In the genomic region with DNA sequence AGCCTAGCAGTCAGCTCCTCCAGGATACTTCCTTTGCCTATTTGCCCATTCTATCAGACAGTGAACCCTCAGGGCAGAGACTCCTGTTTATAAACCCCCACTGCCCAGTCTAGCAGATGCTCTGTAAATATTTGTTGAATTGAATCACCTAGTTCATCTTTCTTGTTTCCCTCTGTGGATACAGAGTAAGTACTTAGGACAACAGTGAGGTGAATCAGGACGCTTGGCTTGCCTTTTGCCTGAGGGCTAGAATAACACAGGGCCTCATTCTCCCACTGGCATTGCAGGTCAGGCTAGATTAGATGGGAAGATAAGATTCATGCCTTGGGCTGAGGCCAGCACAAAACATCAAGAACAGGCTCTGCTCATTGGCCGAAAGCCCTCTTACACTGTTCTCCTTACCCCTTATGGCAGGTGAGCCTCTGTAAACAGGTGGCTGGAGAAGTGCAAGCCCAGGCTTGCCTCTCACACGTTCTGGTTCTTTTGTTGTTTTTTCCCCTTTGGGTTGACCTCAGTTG, we compare ENCODE assay signal across 9 cellular contexts. TPM values are rescaled to one million over a fixed set of nuclear protein-coding genes. Genes with fewer than 3 reads are reported as not detected.
DNase-seq lines count a peak whose midpoint lies in the region; ATAC-seq and TF ChIP-seq lines count a peak whose summit lies in the region.
"Had no signal": no experiment of that assay in that cellular context is flagged by ENCODE, and none has a peak within 500 bp of the region (broad histone marks: within the 10 kb centered on the region; RNA-seq: fewer than 3 reads in every experiment).

No MANE protein-coding gene starts in this region.

- DNase-seq in ELR (ENCODE audit: low read depth) (peak; percentile 98), Peyer's patch (peak in 1 of 3 donors; percentile 64), foreskin keratinocyte (peak; percentile 99 to 100), pons (ENCODE audit: low spot score) (no peak), stomach (no peak), foreskin melanocyte (no peak)

- H3K4me3 ChIP-seq in Peyer's patch: no peak overlapping the region
- no peak overlapping the region for H3K4me3 ChIP-seq in stomach

- TF ChIP-seq CTCF in Peyer's patch (IDR thresholded peaks at IDR 0.05) (no peak), foreskin keratinocyte (conservative IDR thresholded peaks at IDR 0.05) (no peak), stomach (IDR thresholded peaks at IDR 0.05) (no peak)

- H3K4me1 ChIP-seq in Peyer's patch (peaks cover 0 to 28% (median 17%) of the 10 kb centered on the region in 4 donors), foreskin keratinocyte (peaks cover 32% of the 10 kb centered on the region), stomach (peaks cover 0 to 17% (median 3%) of the 10 kb centered on the region in 4 donors)

- H3K27ac ChIP-seq in Peyer's patch (peak overlapping the region in 3 of 4 donors; percentile 34 to 60 (median 50)), foreskin keratinocyte (no peak overlapping the region), stomach (no peak overlapping the region)

- intact Hi-C loops in stomach (cut with DNase I; ENCODE audit: low total_unique reads): no loop called here

- H3K36me3 ChIP-seq in Peyer's patch: no peaks in the 10 kb centered on the region
- no peaks in the 10 kb centered on the region for H3K36me3 ChIP-seq in stomach

- H3K27me3 ChIP-seq in Peyer's patch (no peaks in the 10 kb centered on the region), foreskin keratinocyte (no peaks in the 10 kb centered on the region), stomach (no peaks in the 10 kb centered on the region)

- WGBS in stomach, 5 donors: 45 to 58% (median 50%) methylated on average over 3 of the region's 3 CpGs

- no peaks in the 10 kb centered on the region for H3K9me3 ChIP-seq in Peyer's patch
- no peaks in the 10 kb centered on the region for H3K9me3 ChIP-seq in stomach

- peak; percentile 54 for ATAC-seq in HG03439 (IDR thresholded peaks at IDR 0.05; ENCODE audit: unreplicated experiment)
- ATAC-seq in foreskin keratinocyte: peak; percentile 91
- no peak for ATAC-seq in GM21423 (IDR thresholded peaks at IDR 0.05; ENCODE audit: unreplicated experiment)

- TF ChIP-seq POLR2A in Peyer's patch (IDR thresholded peaks at IDR 0.05): no peak
- TF ChIP-seq POLR2A in stomach (IDR thresholded peaks at IDR 0.05): no peak

- no peak for TF ChIP-seq EP300 in stomach (IDR thresholded peaks at IDR 0.05)

RNA-seq across cellular contexts. Expression of a gene that starts 22.2 kb away (rescaled TPM):
- total RNA-seq in Peyer's patch (10 to 100 TPM in 1 of 4 donors, 1 to 10 TPM in 3; 2.1 to 11.6 (median 4.7) TPM), foreskin keratinocyte (not detected in 2 replicates), stomach (10 to 100 TPM in 1 of 5 donors, 1 to 10 TPM in 2, not detected in 2; 5.3 to 14.0 (median 5.8) TPM)
- polyA plus RNA-seq in foreskin keratinocyte (not detected in 2 replicates), stomach (1 to 10 TPM in 1 of 3 donors, under 1 TPM in 2; 0.40 to 1.1 (median 0.81) TPM)
- total RNA-seq: endothelial cell of umbilical vein had no signal
- polyA plus RNA-seq: endothelial cell of umbilical vein had no signal

Comparison
In these comparisons a context has a peak if more than half of its experiments do, and no peak if none do; other contexts are left out.
1. DNase-seq: peak in ELR (single experiment) and foreskin keratinocyte (2 of 2); none in pons (single experiment), stomach (single experiment) and foreskin melanocyte (single experiment).
2. H3K27ac ChIP-seq: peak in Peyer's patch (3 of 4); none in foreskin keratinocyte (single experiment) and stomach (0 of 5).